In the genomic region with DNA sequence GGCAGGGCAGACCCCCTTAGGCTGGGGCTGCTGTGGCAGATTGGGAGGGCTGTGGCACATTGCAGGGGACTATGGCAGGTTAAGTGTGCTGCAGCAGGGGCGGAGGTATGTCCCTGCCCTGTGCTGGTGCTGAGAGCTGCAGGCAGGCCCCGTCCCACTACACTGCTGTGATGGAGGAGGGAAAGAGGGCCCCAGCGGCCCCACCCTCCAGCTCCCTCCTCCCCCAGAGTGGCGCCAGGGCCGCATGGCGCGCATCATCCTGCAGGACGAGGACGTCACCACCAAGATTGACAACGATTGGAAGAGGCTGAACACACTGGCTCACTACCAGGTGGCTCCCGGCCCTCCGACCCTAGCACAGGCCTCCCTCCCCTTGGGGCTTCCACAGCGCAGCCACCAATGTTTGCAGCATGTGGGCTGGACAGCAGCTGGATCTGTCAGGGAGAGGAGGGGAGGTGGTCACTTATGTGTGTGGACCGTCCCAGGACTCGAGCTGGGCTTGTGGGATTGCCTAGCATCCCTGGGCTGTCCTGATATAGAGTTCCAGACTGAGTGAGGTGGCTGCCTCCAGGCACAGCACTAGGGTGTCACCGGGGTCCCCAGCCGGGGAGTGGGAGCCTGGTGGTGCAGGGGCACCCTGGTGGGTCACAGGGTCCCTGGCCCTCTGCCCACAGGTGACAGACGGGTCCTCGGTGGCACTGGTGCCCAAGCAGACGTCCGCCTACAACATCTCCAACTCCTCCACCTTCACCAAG, we compare ENCODE assay signal across 22 cellular contexts.
"Had no signal": no experiment of that assay in that cellular context is flagged by ENCODE, and none has a peak within 500 bp of the region (broad histone marks: within the 10 kb centered on the region; RNA-seq: fewer than 3 reads in every experiment).

No MANE protein-coding gene starts in this region.

- H3K9ac ChIP-seq: parathyroid adenoma had no signal

- H3K27me3 ChIP-seq: heart right ventricle, hepatocyte, neutrophil, tibial nerve, uterus had no signal

- H3K27ac ChIP-seq: heart right ventricle, hepatocyte, lower lobe of right lung, neutrophil, parathyroid adenoma, psoas muscle, skin epidermis, tibial nerve, uterus had no signal

- H3K4me2 ChIP-seq: hepatocyte had no signal

- H3K4me3 ChIP-seq: heart right ventricle, hepatocyte, lower lobe of right lung, psoas muscle, skin epidermis, tibial nerve, uterus had no signal

- ATAC-seq: left cardiac atrium; left lobe of liver; lower lobe of right lung; naive thymus-derived CD8-positive, alpha-beta T cell; psoas muscle; stimulated activated naive B cell treated with anti-CD40 and anti-IgM and Interleukin-4, amounts not matched to agents 10 μg/mL and 1 μg/mL and 100 μg/mL, for 72 hours had no signal

- H3K4me1 ChIP-seq: lower lobe of right lung, parathyroid adenoma, psoas muscle, tibial nerve, uterus had no signal

- DNase-seq: heart right ventricle; kidney glomerular epithelial cell; left cardiac atrium; lower lobe of right lung; mammary epithelial cell; mesenchymal stem cell; naive thymus-derived CD8-positive, alpha-beta T cell; occipital lobe; psoas muscle; stimulated activated CD4-positive, alpha-beta T cell treated with anti-CD3 and anti-CD28 coated beads, Interleukin-12 subunit alpha, Interleukin-12 subunit beta, amount 100 ng/mL, for 4 hours; stimulated activated CD4-positive, alpha-beta T cell treated with anti-CD3 and anti-CD28 coated beads, Interleukin-15, amount 100 ng/mL, for 24 hours; stimulated activated CD4-positive, alpha-beta T cell treated with anti-CD3 and anti-CD28 coated beads, Interleukin-2, amount 100 ng/mL, for 24 hours; stimulated activated CD4-positive, alpha-beta T cell treated with anti-CD3 and anti-CD28 coated beads, Interleukin-4, amount 100 ng/mL, for 1 hour; stimulated activated naive B cell treated with anti-CD40 and anti-IgM and Interleukin-4, amounts not matched to agents 10 μg/mL and 1 μg/mL and 100 μg/mL, for 72 hours; substantia nigra; uterus had no signal

- H2AFZ ChIP-seq: hepatocyte, parathyroid adenoma had no signal

- H3K36me3 ChIP-seq: neutrophil, uterus had no signal

- H3K9me3 ChIP-seq: heart right ventricle, lower lobe of right lung, neutrophil, psoas muscle, tibial nerve, uterus had no signal
